Comparison of ENCODE assay signal across 19 cellular contexts in the genomic region with DNA sequence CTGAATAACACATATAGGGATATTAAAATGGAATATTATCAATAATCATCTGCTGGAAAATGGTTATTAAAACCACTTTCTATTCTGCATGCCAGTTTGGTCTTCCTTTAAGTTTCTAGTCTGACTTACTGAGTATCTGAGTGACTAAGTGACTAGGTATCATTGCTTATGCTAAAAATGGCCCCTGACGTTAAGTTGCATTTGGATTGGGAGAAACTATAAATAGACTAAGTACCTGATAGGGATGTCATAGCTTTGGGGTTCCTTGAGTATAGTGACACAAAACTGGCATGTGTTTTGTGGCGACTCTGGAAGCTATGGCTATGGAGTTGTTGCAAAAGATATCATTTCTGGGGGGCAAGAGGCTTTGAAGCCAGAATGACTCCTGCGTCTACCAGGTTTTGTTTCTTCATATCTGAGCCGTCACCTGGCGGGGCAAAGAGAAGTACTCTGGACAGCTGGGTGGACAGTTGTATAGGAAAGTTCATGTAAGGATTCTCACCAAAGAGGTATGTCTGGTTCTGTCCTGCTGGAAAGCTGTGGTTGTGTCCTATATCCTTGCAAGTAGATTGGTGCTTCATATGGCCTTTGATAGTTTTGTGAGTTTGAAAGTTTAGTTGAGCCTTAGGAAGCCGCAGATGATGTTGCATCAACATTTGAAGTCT. TPM values are rescaled to one million over a fixed set of nuclear protein-coding genes. Genes with fewer than 3 reads are reported as not detected.
DNase-seq lines count a peak whose midpoint lies in the region; ATAC-seq and TF ChIP-seq lines count a peak whose summit lies in the region.
"Had no signal": no experiment of that assay in that cellular context is flagged by ENCODE, and none has a peak within 500 bp of the region (broad histone marks: within the 10 kb centered on the region; RNA-seq: fewer than 3 reads in every experiment).

No MANE protein-coding gene starts in this region.

- peaks cover 6% of the 10 kb centered on the region for H3F3A ChIP-seq in SK-N-SH (replicated peaks; ENCODE audit: insufficient read depth)

- no peak for TF ChIP-seq RAD21 in SK-N-SH (IDR thresholded peaks at IDR 0.05; ENCODE audit: low read length)

- ATAC-seq in Right ventricle myocardium inferior = peak; percentile 69
- ATAC-seq: HepG2, PC-3 had no signal

- TF ChIP-seq EP300 in SK-N-SH (IDR thresholded peaks at IDR 0.05; ENCODE audit: borderline replicate concordance in 1 of 2, low read depth in 1 of 2, low read length in 1 of 2) = no peak

- H3K27me3 ChIP-seq in left ventricle myocardium inferior (ENCODE audit: low read depth) = no peaks in the 10 kb centered on the region
- H3K27me3 ChIP-seq in trophoblast cell (ENCODE audit: insufficient read depth, low read length) = no peaks in the 10 kb centered on the region
- H3K27me3 ChIP-seq in SK-N-SH (ENCODE audit: insufficient read depth) = no peaks in the 10 kb centered on the region
- no peaks in the 10 kb centered on the region for H3K27me3 ChIP-seq in effector memory CD4-positive, alpha-beta T cell (replicated peaks; ENCODE audit: control insufficient read depth, insufficient read depth, low read length, poor library complexity, severe bottlenecking)

- DNase-seq in Right ventricle myocardium inferior (ENCODE audit: missing footprints) = no peak
- no peak for DNase-seq in cardiac septum (ENCODE audit: low spot score)
- DNase-seq in left ventricle myocardium inferior = no peak
- peak; percentile 8 to 11 for DNase-seq in trophoblast cell
- no peak for DNase-seq in SK-N-SH
- no peak for DNase-seq in SHP77 (lab: John Stamatoyannopoulos, UW)
- no peak for DNase-seq in effector memory CD4-positive, alpha-beta T cell
- no peak for DNase-seq in activated CD4-positive, CD25-positive, alpha-beta regulatory T cell treated with anti-CD3 and anti-CD28 coated beads, Interleukin-2, amount 50 U/mL, for 72 hours
- DNase-seq: 8988T, DMS79 treated with DMSO at 0.1 percent for 48 hours, NCI-H1048, NCI-H1436, NCI-H1930, NCI-H345, NCI-H526, PC-3 had no signal

- H3K4me3 ChIP-seq in left ventricle myocardium inferior = peak overlapping the region; percentile 60
- H3K4me3 ChIP-seq in trophoblast cell (ENCODE audit: low read depth, low read length) = no peak overlapping the region
- no peak overlapping the region for H3K4me3 ChIP-seq in SK-N-SH (ENCODE audit: low read depth in 2 of 2, low read length in 1 of 2)
- H3K4me3 ChIP-seq in effector memory CD4-positive, alpha-beta T cell (ENCODE audit: insufficient read depth, low read depth, low read length, poor library complexity, severe bottlenecking) = no peak overlapping the region

- H3K79me2 ChIP-seq in trophoblast cell (ENCODE audit: control insufficient read depth, insufficient read depth, low read length, poor library complexity) (no peaks in the 10 kb centered on the region), SK-N-SH (ENCODE audit: insufficient read depth) (peaks cover 91% of the 10 kb centered on the region)

- no peak overlapping the region for H4K8ac ChIP-seq in trophoblast cell (ENCODE audit: low read depth, low read length)

- H3K4me1 ChIP-seq in left ventricle myocardium inferior (peaks cover 76% of the 10 kb centered on the region), trophoblast cell (ENCODE audit: control insufficient read depth in 1 of 2, insufficient read depth in 2 of 2, low read length in 2 of 2) (peaks cover 7 to 8% of the 10 kb centered on the region in 2 experiments), SK-N-SH (ENCODE audit: control insufficient read depth in 1 of 2, insufficient read depth in 2 of 2, low read depth in 1 of 2, low read length in 1 of 2) (peaks cover 12% of the 10 kb centered on the region in 2 experiments; a peak in 3 of 4 replicates)
- no peaks in the 10 kb centered on the region for H3K4me1 ChIP-seq in effector memory CD4-positive, alpha-beta T cell (ENCODE audit: control insufficient read depth, insufficient read depth, low read length, poor library complexity, severe bottlenecking)

- no peak overlapping the region for H4K91ac ChIP-seq in trophoblast cell (ENCODE audit: low read depth, low read length)

- no peak overlapping the region for H2AK5ac ChIP-seq in trophoblast cell (ENCODE audit: low read length)

- H3K9me3 ChIP-seq in left ventricle myocardium inferior (replicated peaks) = no peaks in the 10 kb centered on the region
- no peaks in the 10 kb centered on the region for H3K9me3 ChIP-seq in trophoblast cell (ENCODE audit: insufficient read depth, low read depth, low read length)
- no peaks in the 10 kb centered on the region for H3K9me3 ChIP-seq in SK-N-SH
- H3K9me3 ChIP-seq in effector memory CD4-positive, alpha-beta T cell (ENCODE audit: control insufficient read depth, low read length) = no peaks in the 10 kb centered on the region

- no peak overlapping the region for H4K12ac ChIP-seq in trophoblast cell (ENCODE audit: low read depth, low read length)

- POLR2A ChIA-PET in SK-N-SH (lab: Yijun Ruan, JAX) = no interaction called here

- TF ChIP-seq CTCF in left ventricle myocardium inferior (IDR thresholded peaks at IDR 0.05; ENCODE audit: borderline replicate concordance) (no peak), SK-N-SH (IDR thresholded peaks at IDR 0.05) (no peak)

- no peak overlapping the region for H3K9ac ChIP-seq in trophoblast cell (ENCODE audit: low read length)
- H3K9ac ChIP-seq in SK-N-SH = no peak overlapping the region
- H3K9ac ChIP-seq: KMS-11 had no signal

- H3K23ac ChIP-seq in trophoblast cell (ENCODE audit: low read length) = no peak overlapping the region

- WGBS in trophoblast cell (ENCODE audit: extremely low coverage, insufficient coverage, insufficient read length) = no CpG with 5 or more reads among the region's 6 CpGs
- 96% methylated on average over 4 of the region's 6 CpGs for WGBS in SK-N-SH (ENCODE audit: low lambda C conversion rate)

- no peak overlapping the region for H3K4ac ChIP-seq in trophoblast cell (ENCODE audit: low read depth, low read length)

- H3K27ac ChIP-seq in left ventricle myocardium inferior (replicated peaks) (peak overlapping the region; percentile 85), trophoblast cell (ENCODE audit: low read depth, low read length) (no peak overlapping the region), SK-N-SH (ENCODE audit: low read depth in 2 of 2, low read length in 1 of 2) (no peak overlapping the region)
- H3K27ac ChIP-seq in effector memory CD4-positive, alpha-beta T cell (ENCODE audit: insufficient read depth, low read length, poor library complexity, severe bottlenecking) = no peak overlapping the region
- H3K27ac ChIP-seq: KMS-11, RWPE1 had no signal

- H2AFZ ChIP-seq in trophoblast cell (ENCODE audit: insufficient read depth, low read length, poor library complexity) = no peak overlapping the region
- H2AFZ ChIP-seq in SK-N-SH (ENCODE audit: low read depth) = no peak overlapping the region

- no peaks in the 10 kb centered on the region for H4K20me1 ChIP-seq in SK-N-SH (ENCODE audit: insufficient read depth)

- H3K14ac ChIP-seq in trophoblast cell (ENCODE audit: low read length) = no peak overlapping the region

- no peak overlapping the region for H2BK5ac ChIP-seq in trophoblast cell (ENCODE audit: low read depth, low read length, poor library complexity)

- no peak overlapping the region for H3K18ac ChIP-seq in trophoblast cell (ENCODE audit: low read length)

- H3K4me2 ChIP-seq in trophoblast cell (ENCODE audit: low read length) (no peak overlapping the region), SK-N-SH (no peak overlapping the region)
- H3K4me2 ChIP-seq: KMS-11 had no signal

- H3K36me3 ChIP-seq in left ventricle myocardium inferior (peaks cover 13% of the 10 kb centered on the region), trophoblast cell (ENCODE audit: control insufficient read depth in 1 of 2, insufficient read depth in 2 of 2, low read length in 2 of 2) (peaks cover 5 to 21% of the 10 kb centered on the region in 2 experiments), SK-N-SH (replicated peaks in 1 of 2; ENCODE audit: control insufficient read depth in 1 of 2, insufficient read depth in 2 of 2, low read length in 1 of 2) (peaks cover 31 to 48% of the 10 kb centered on the region in 2 experiments)
- no peaks in the 10 kb centered on the region for H3K36me3 ChIP-seq in effector memory CD4-positive, alpha-beta T cell (ENCODE audit: control insufficient read depth, insufficient read depth, low read length)

- intact Hi-C loops in Right ventricle myocardium inferior (cut with DNase I) = no loop called here
- intact Hi-C loops in cardiac septum (cut with DNase I) = loop anchor here (2.0 kb wide), 1 partner anchor 17 kb away; a partner anchor contains a TSS
- intact Hi-C loops in left ventricle myocardium inferior (cut with micrococcal nuclease) = no loop called here

- H3K9me2 ChIP-seq in SK-N-SH = no peaks in the 10 kb centered on the region

- no peak overlapping the region for H2BK12ac ChIP-seq in trophoblast cell (ENCODE audit: low read length)

- peaks cover 2% of the 10 kb centered on the region for H3K79me1 ChIP-seq in trophoblast cell (ENCODE audit: low read length)

- CTCF ChIA-PET in SK-N-SH (lab: Yijun Ruan, JAX) = interaction anchor here (1.0 to 1.5 kb wide), 2 partner anchors 27 to 104 kb away, joined by 3 to 4 read pairs; no protein-coding TSS in a partner anchor

- H2BK120ac ChIP-seq in trophoblast cell (ENCODE audit: insufficient read depth, low read length, poor library complexity) = no peak overlapping the region

TF ChIP-seq in SK-N-SH, 30 proteins besides CTCF, POLR2A, EP300 and RAD21 (continues in another document):
- TF ChIP-seq, protein P1, sequence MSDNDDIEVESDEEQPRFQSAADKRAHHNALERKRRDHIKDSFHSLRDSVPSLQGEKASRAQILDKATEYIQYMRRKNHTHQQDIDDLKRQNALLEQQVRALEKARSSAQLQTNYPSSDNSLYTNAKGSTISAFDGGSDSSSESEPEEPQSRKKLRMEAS (IDR thresholded peaks at IDR 0.05; ENCODE audit: low read depth) = no peak
- no peak for TF ChIP-seq TAF1 (IDR thresholded peaks at IDR 0.05; ENCODE audit: borderline replicate concordance, low read depth, low read length)
- no peak for TF ChIP-seq GATA2 (CRISPR knock-in tag; IDR thresholded peaks at IDR 0.05)
- TF ChIP-seq CHD2 (IDR thresholded peaks at IDR 0.05; ENCODE audit: low read length, partially characterized antibody) = no peak
- TF ChIP-seq NFIC (IDR thresholded peaks at IDR 0.05; ENCODE audit: borderline replicate concordance) = no peak
- no peak for TF ChIP-seq POLR2AphosphoS5 (IDR thresholded peaks at IDR 0.05; ENCODE audit: low read depth, low read length)

RNA-seq across cellular contexts. Expression of a gene that starts 17.9 kb away (rescaled TPM):
- total RNA-seq in Right ventricle myocardium inferior = 139 TPM
- 234 TPM for total RNA-seq in cardiac septum
- total RNA-seq in left ventricle myocardium inferior = 178 TPM
- polyA plus RNA-seq in trophoblast cell (2013) = 138 and 148 TPM in 2 replicates
- polyA plus RNA-seq in SK-N-SH (2012; rRNA removed) = 24.3 and 35.1 TPM in 2 replicates
- polyA plus RNA-seq in SK-N-SH (2012; cell fraction: cytosol; rRNA removed) = 32.8 and 37.3 TPM in 2 replicates
- 25.5 and 54.6 TPM in 2 replicates for polyA plus RNA-seq in SK-N-SH (2012; cell fraction: nucleus; rRNA removed)

Comparison
In these comparisons a context has a peak if more than half of its experiments do, and no peak if none do; other contexts are left out.
1. DNase-seq: peak in trophoblast cell (2 of 2); none in Right ventricle myocardium inferior (single experiment), cardiac septum (single experiment), left ventricle myocardium inferior (single experiment), SK-N-SH (single experiment), SHP77 (0 of 2), effector memory CD4-positive, alpha-beta T cell (0 of 3) and activated CD4-positive, CD25-positive, alpha-beta regulatory T cell treated with anti-CD3 and anti-CD28 coated beads, Interleukin-2, amount 50 U/mL, for 72 hours (single experiment).